Comparison of ENCODE assay signal across 8 cellular contexts in the genomic region with DNA sequence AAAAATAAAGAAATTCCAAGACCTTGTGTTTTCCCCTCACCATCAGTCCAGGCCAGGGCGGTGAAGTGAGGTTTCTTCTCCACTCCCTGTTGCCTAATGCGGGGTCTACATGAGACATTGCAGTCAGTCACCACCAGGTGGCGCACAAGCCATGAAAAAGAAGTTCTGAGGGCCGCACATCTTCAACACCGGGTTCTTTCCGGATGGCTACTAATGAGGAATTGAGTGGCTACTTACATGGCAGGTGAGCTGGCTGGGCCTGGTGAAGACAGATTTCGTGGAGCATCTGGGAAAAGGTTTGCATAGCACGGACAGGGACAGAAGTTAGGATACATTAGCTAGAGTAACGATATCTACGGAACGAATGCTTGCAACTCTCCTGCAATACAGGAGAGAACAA. TPM values are rescaled to one million over a fixed set of nuclear protein-coding genes. Genes with fewer than 3 reads are reported as not detected.
A peak's percentile ranks its signal among the peaks of the same experiment; 100 is the strongest.
DNase-seq lines count a peak whose midpoint lies in the region; ATAC-seq and TF ChIP-seq lines count a peak whose summit lies in the region.

No MANE protein-coding gene starts in this region.

- H3K27ac Mint-ChIP-seq in activated T-helper 2 cell treated with anti-CD3 and anti-CD28 coated beads, Interferon-gamma antibody, Interleukin-2, Interleukin-4, amounts not matched to agents 10 μg/mL and 5 μg/mL and 100 μg/mL, durations not matched to agents 14 hours and 24 hours and 36 hours = no peak overlapping the region

- H3K9me3 ChIP-seq in MM.1S (replicated peaks; ENCODE audit: insufficient read depth, low read length) = no peaks in the 10 kb centered on the region
- no peaks in the 10 kb centered on the region for H3K9me3 ChIP-seq in RWPE2 (ENCODE audit: severe bottlenecking)
- H3K9me3 ChIP-seq in neutrophil = no peaks in the 10 kb centered on the region
- no peaks in the 10 kb centered on the region for H3K9me3 ChIP-seq in testis

- WGBS in testis, 2 donors = 15 to 22% methylated on average over 11 of the region's 11 CpGs

- peaks cover 33% of the 10 kb centered on the region for H3K27me3 Mint-ChIP-seq in activated T-helper 2 cell treated with anti-CD3 and anti-CD28 coated beads, Interferon-gamma antibody, Interleukin-2, Interleukin-4, amounts not matched to agents 10 μg/mL and 5 μg/mL and 100 μg/mL, durations not matched to agents 14 hours and 24 hours and 36 hours (ENCODE audit: low read depth)

- no peak overlapping the region for H2AFZ ChIP-seq in MM.1S (ENCODE audit: low read length)

- peaks cover 13% of the 10 kb centered on the region for H3F3A ChIP-seq in MM.1S (ENCODE audit: insufficient read depth, low read length)

- peaks cover 8% of the 10 kb centered on the region for H3K4me1 ChIP-seq in MM.1S (ENCODE audit: low read length)
- H3K4me1 ChIP-seq in RWPE2 (ENCODE audit: insufficient read depth, poor library complexity, severe bottlenecking) = peaks cover 32% of the 10 kb centered on the region
- H3K4me1 ChIP-seq in neutrophil (ENCODE audit: control insufficient read depth in 1 of 2, insufficient read depth in 1 of 2, low read depth in 1 of 2, low read length in 1 of 2) = peaks cover 52% of the 10 kb centered on the region in 2 experiments
- peaks cover 10% of the 10 kb centered on the region for H3K4me1 ChIP-seq in testis

- H3K27me3 ChIP-seq in MM.1S (replicated peaks; ENCODE audit: insufficient read depth, low read length) (no peaks in the 10 kb centered on the region), RWPE2 (ENCODE audit: insufficient read depth, poor library complexity, severe bottlenecking) (no peaks in the 10 kb centered on the region), neutrophil (peaks cover 49% of the 10 kb centered on the region), testis (no peaks in the 10 kb centered on the region)

- no peaks in the 10 kb centered on the region for H3K36me3 Mint-ChIP-seq in activated T-helper 2 cell treated with anti-CD3 and anti-CD28 coated beads, Interferon-gamma antibody, Interleukin-2, Interleukin-4, amounts not matched to agents 10 μg/mL and 5 μg/mL and 100 μg/mL, durations not matched to agents 14 hours and 24 hours and 36 hours (ENCODE audit: low read depth)

- H3K4me1 Mint-ChIP-seq in activated T-helper 2 cell treated with anti-CD3 and anti-CD28 coated beads, Interferon-gamma antibody, Interleukin-2, Interleukin-4, amounts not matched to agents 10 μg/mL and 5 μg/mL and 100 μg/mL, durations not matched to agents 14 hours and 24 hours and 36 hours (ENCODE audit: low read depth) = peaks cover 16% of the 10 kb centered on the region

- no peaks in the 10 kb centered on the region for H4K20me1 ChIP-seq in MM.1S (ENCODE audit: insufficient read depth, low read length)

- DNase-seq in Daoy (ENCODE audit: low read depth) (peak; percentile 83), MM.1S (peak; percentile 91), RWPE2 (ENCODE audit: low spot score) (peak; percentile 78), fibroblast of the aortic adventitia (ENCODE audit: low read depth) (peak; percentile 84), testis (peak; percentile 95)
- peak; percentile 71 for DNase-seq in activated T-helper 2 cell treated with anti-CD3 and anti-CD28 coated beads, Interferon-gamma antibody, Interleukin-2, Interleukin-4, amounts not matched to agents 10 μg/mL and 5 μg/mL and 100 μg/mL, durations not matched to agents 14 hours and 24 hours and 36 hours (ENCODE audit: low spot score)

- no peak for TF ChIP-seq POLR2A in testis (IDR thresholded peaks at IDR 0.05)

- intact Hi-C loops in activated T-helper 2 cell treated with anti-CD3 and anti-CD28 coated beads, Interferon-gamma antibody, Interleukin-2, Interleukin-4, amounts not matched to agents 10 μg/mL and 5 μg/mL and 100 μg/mL, durations not matched to agents 14 hours and 24 hours and 36 hours (cut with micrococcal nuclease) = loop anchor here (1.0 to 5.0 kb wide), 4 partner anchors 60 to 406 kb away; no protein-coding TSS in a partner anchor
- intact Hi-C loops in testis (cut with DNase I; ENCODE audit: low total_unique reads) = no loop called here

- no peaks in the 10 kb centered on the region for H3K36me3 ChIP-seq in MM.1S (replicated peaks; ENCODE audit: insufficient read depth, low read length)
- H3K36me3 ChIP-seq in RWPE2 (ENCODE audit: low read depth) = no peaks in the 10 kb centered on the region
- H3K36me3 ChIP-seq in neutrophil = no peaks in the 10 kb centered on the region
- H3K36me3 ChIP-seq in testis (ENCODE audit: low read depth, missing control alignments) = no peaks in the 10 kb centered on the region

- H3K4me2 ChIP-seq in MM.1S (ENCODE audit: low read depth, low read length) = no peak overlapping the region

- H3K9ac ChIP-seq in MM.1S (ENCODE audit: low read length) = no peak overlapping the region

- TF ChIP-seq CTCF in MM.1S (IDR thresholded peaks at IDR 0.05; ENCODE audit: low read length) (peak; percentile 98), RWPE2 (IDR thresholded peaks at IDR 0.05; ENCODE audit: poor library complexity, severe bottlenecking) (peak; percentile 93), fibroblast of the aortic adventitia (IDR thresholded peaks at IDR 0.05; ENCODE audit: insufficient read depth, low read length) (peak; percentile 89), neutrophil (IDR thresholded peaks at IDR 0.05) (peak; percentile 95), testis (IDR thresholded peaks at IDR 0.05) (peak; percentile 84 to 95 (median 91))

- H3K4me3 ChIP-seq in MM.1S (ENCODE audit: low read length) = no peak overlapping the region
- no peak overlapping the region for H3K4me3 ChIP-seq in RWPE2 (ENCODE audit: severe bottlenecking)
- no peak overlapping the region for H3K4me3 ChIP-seq in fibroblast of the aortic adventitia (ENCODE audit: low read depth, low read length)
- peak overlapping the region in 1 of 2 experiments; percentile 8 for H3K4me3 ChIP-seq in neutrophil (ENCODE audit: low read depth in 1 of 2, low read length in 1 of 2)
- no peak overlapping the region for H3K4me3 ChIP-seq in testis

- no peaks in the 10 kb centered on the region for H3K9me2 ChIP-seq in MM.1S (replicated peaks; ENCODE audit: insufficient read depth, low read length)

- H3K4me3 Mint-ChIP-seq in activated T-helper 2 cell treated with anti-CD3 and anti-CD28 coated beads, Interferon-gamma antibody, Interleukin-2, Interleukin-4, amounts not matched to agents 10 μg/mL and 5 μg/mL and 100 μg/mL, durations not matched to agents 14 hours and 24 hours and 36 hours (ENCODE audit: low read depth) = no peak overlapping the region

- H3K9me3 Mint-ChIP-seq in activated T-helper 2 cell treated with anti-CD3 and anti-CD28 coated beads, Interferon-gamma antibody, Interleukin-2, Interleukin-4, amounts not matched to agents 10 μg/mL and 5 μg/mL and 100 μg/mL, durations not matched to agents 14 hours and 24 hours and 36 hours = no peaks in the 10 kb centered on the region

- ATAC-seq in RWPE2 (ENCODE audit: low read depth) (peak; percentile 12; the same call in 1 of the 3 replicates), HG03571 (IDR thresholded peaks at IDR 0.05; ENCODE audit: unreplicated experiment) (no peak)

- H3K79me2 ChIP-seq in MM.1S (ENCODE audit: low read length) = no peaks in the 10 kb centered on the region

- H3K27ac ChIP-seq in MM.1S (ENCODE audit: low read length) = no peak overlapping the region
- H3K27ac ChIP-seq in RWPE2 (ENCODE audit: poor library complexity, severe bottlenecking) = no peak overlapping the region
- H3K27ac ChIP-seq in neutrophil = peak overlapping the region; percentile 100
- no peak overlapping the region for H3K27ac ChIP-seq in testis

RNA-seq across cellular contexts. Expression of gene S100A11, which starts 15.8 kb away (rescaled TPM):
- total RNA-seq in Daoy (2014; rRNA removed; shearing (Covaris generic)) = 289 and 308 TPM in 2 replicates
- 277 and 295 TPM in 2 replicates for total RNA-seq in activated T-helper 2 cell treated with anti-CD3 and anti-CD28 coated beads, Interferon-gamma antibody, Interleukin-2, Interleukin-4, amounts not matched to agents 10 μg/mL and 5 μg/mL and 100 μg/mL, durations not matched to agents 14 hours and 24 hours and 36 hours
- 28.9 and 381 TPM in 2 replicates for total RNA-seq in fibroblast of the aortic adventitia (ENCODE audit: low replicate concordance)
- 10 to 100 TPM; 80.2 to 86.9 TPM for total RNA-seq in testis
- 275 TPM for polyA plus RNA-seq in testis (ENCODE audit: insufficient read depth, low read depth, low replicate concordance)

RNA-seq across cellular contexts. Expression of gene TCHHL1, which starts 36.3 kb away (rescaled TPM):
- total RNA-seq in Daoy (2014; rRNA removed; shearing (Covaris generic)) = not detected in 2 replicates
- total RNA-seq in activated T-helper 2 cell treated with anti-CD3 and anti-CD28 coated beads, Interferon-gamma antibody, Interleukin-2, Interleukin-4, amounts not matched to agents 10 μg/mL and 5 μg/mL and 100 μg/mL, durations not matched to agents 14 hours and 24 hours and 36 hours = not detected in 2 replicates
- total RNA-seq in fibroblast of the aortic adventitia (ENCODE audit: low replicate concordance) = not detected in 2 replicates
- under 1 TPM in 1 of 2 donors, not detected in 1; 0.12 TPM for total RNA-seq in testis
- polyA plus RNA-seq in testis (ENCODE audit: insufficient read depth, low read depth, low replicate concordance) = not detected

RNA-seq across cellular contexts. Expression of gene S100A10, which starts 58.9 kb away (rescaled TPM):
- total RNA-seq in Daoy (2014; rRNA removed; shearing (Covaris generic)) = 68.5 and 77.3 TPM in 2 replicates
- total RNA-seq in activated T-helper 2 cell treated with anti-CD3 and anti-CD28 coated beads, Interferon-gamma antibody, Interleukin-2, Interleukin-4, amounts not matched to agents 10 μg/mL and 5 μg/mL and 100 μg/mL, durations not matched to agents 14 hours and 24 hours and 36 hours = 145 and 160 TPM in 2 replicates
- total RNA-seq in fibroblast of the aortic adventitia (ENCODE audit: low replicate concordance) = 271 and 340 TPM in 2 replicates
- total RNA-seq in testis = 100 to 1,000 TPM in 1 of 2 donors, 10 to 100 TPM in 1; 92.4 to 110 TPM
- 364 TPM for polyA plus RNA-seq in testis (ENCODE audit: insufficient read depth, low read depth, low replicate concordance)
